Comparison of ENCODE assay signal across 13 cellular contexts in genomic region chr10:116073451-116073850, GRCh38.
A peak's percentile ranks its signal among the peaks of the same experiment; 100 is the strongest.
DNase-seq lines count a peak whose midpoint lies in the region; ATAC-seq and TF ChIP-seq lines count a peak whose summit lies in the region.
"Had no signal": no experiment of that assay in that cellular context is flagged by ENCODE, and none has a peak within 500 bp of the region (broad histone marks: within the 10 kb centered on the region; RNA-seq: fewer than 3 reads in every experiment).

No MANE protein-coding gene starts in this region.

- H3K4me1 Mint-ChIP-seq in nephron progenitor cell: peaks cover 72% of the 10 kb centered on the region
- no peaks in the 10 kb centered on the region for H3K4me1 Mint-ChIP-seq in effector memory CD8-positive, alpha-beta T cell (ENCODE audit: low read depth in 2 of 2)
- H3K4me1 Mint-ChIP-seq: CD14-positive monocyte; CD4-positive, alpha-beta memory T cell had no signal

- H3K9me3 Mint-ChIP-seq in nephron progenitor cell: no peaks in the 10 kb centered on the region
- H3K9me3 Mint-ChIP-seq in effector memory CD8-positive, alpha-beta T cell: no peaks in the 10 kb centered on the region
- H3K9me3 Mint-ChIP-seq: CD4-positive, alpha-beta memory T cell had no signal

- no peak for TF ChIP-seq CTCF in nephron progenitor cell (IDR thresholded peaks at IDR 0.05)

- H3K27ac Mint-ChIP-seq in nephron progenitor cell: no peak overlapping the region
- no peak overlapping the region for H3K27ac Mint-ChIP-seq in effector memory CD8-positive, alpha-beta T cell
- H3K27ac Mint-ChIP-seq: CD14-positive monocyte; CD4-positive, alpha-beta memory T cell had no signal

- no peak for ATAC-seq in effector memory CD8-positive, alpha-beta T cell (replicated peaks)
- ATAC-seq: A549 had no signal

- H3K27me3 Mint-ChIP-seq in nephron progenitor cell (ENCODE audit: low read depth, poor library complexity): peaks cover 8% of the 10 kb centered on the region
- H3K27me3 Mint-ChIP-seq in effector memory CD8-positive, alpha-beta T cell: no peaks in the 10 kb centered on the region
- H3K27me3 Mint-ChIP-seq: CD4-positive, alpha-beta memory T cell had no signal

- peak overlapping the region; percentile 13 for H3K4me3 Mint-ChIP-seq in nephron progenitor cell
- no peak overlapping the region for H3K4me3 Mint-ChIP-seq in effector memory CD8-positive, alpha-beta T cell
- H3K4me3 Mint-ChIP-seq: CD14-positive monocyte; CD4-positive, alpha-beta memory T cell had no signal

- no peaks in the 10 kb centered on the region for H3K36me3 Mint-ChIP-seq in nephron progenitor cell (ENCODE audit: low read depth)
- H3K36me3 Mint-ChIP-seq in effector memory CD8-positive, alpha-beta T cell (ENCODE audit: insufficient read depth): no peaks in the 10 kb centered on the region
- H3K36me3 Mint-ChIP-seq: CD14-positive monocyte; CD4-positive, alpha-beta memory T cell had no signal

- DNase-seq in Ammon's horn (ENCODE audit: low spot score): peak; percentile 40
- DNase-seq in globus pallidus (ENCODE audit: low spot score): peak; percentile 68
- no peak for DNase-seq in nephron progenitor cell
- DNase-seq in putamen (ENCODE audit: low spot score): peak; percentile 12
- DNase-seq in NCI-H524 (lab: John Stamatoyannopoulos, UW): no peak
- DNase-seq in effector memory CD8-positive, alpha-beta T cell: no peak
- no peak for DNase-seq in NCI-H1417 (lab: John Stamatoyannopoulos, UW)
- DNase-seq: AML-193; CD4-positive, alpha-beta memory T cell; GM23248; HCEC 1CT had no signal

Comparison
In these comparisons a context has a peak if more than half of its experiments do, and no peak if none do; other contexts are left out.
1. DNase-seq: peak in Ammon's horn (single experiment), globus pallidus (single experiment) and putamen (single experiment); none in nephron progenitor cell (single experiment), NCI-H524 (0 of 2), effector memory CD8-positive, alpha-beta T cell (0 of 3) and NCI-H1417 (0 of 3).